13 cellular contexts compared by ENCODE assay signal in the genomic region with DNA sequence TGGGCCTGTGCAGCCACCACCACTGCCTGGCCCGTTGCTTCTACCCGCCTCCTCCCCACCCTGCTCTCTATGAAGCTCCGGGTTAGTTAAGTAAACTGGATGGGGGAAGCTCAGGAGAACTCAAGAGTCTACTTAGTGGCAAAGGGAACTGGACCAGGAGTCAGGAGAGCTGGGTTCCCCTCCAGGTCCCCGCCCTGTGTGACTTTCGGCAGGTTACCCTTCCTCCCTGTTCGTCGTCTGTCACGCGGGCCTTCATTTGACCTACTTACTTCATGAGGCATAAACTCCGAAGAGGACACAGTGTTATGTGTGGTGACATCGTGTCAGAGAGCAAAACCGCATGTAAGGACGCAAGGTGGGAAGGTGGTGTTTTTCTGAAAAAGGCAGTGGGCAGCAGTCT.
DNase-seq lines count a peak whose midpoint lies in the region; ATAC-seq, FAIRE-seq and TF ChIP-seq lines count a peak whose summit lies in the region.
"Had no signal": no experiment of that assay in that cellular context is flagged by ENCODE, and none has a peak within 500 bp of the region (broad histone marks: within the 10 kb centered on the region; RNA-seq: fewer than 3 reads in every experiment).

No MANE protein-coding gene starts in this region.

- no peak overlapping the region for H2BK5ac ChIP-seq in neuronal stem cell (ENCODE audit: low read length)

- no peak for TF ChIP-seq CTCF in left ventricle myocardium inferior (IDR thresholded peaks at IDR 0.05; ENCODE audit: borderline replicate concordance)

- no peaks in the 10 kb centered on the region for H3K27me3 ChIP-seq in left ventricle myocardium inferior (ENCODE audit: low read depth)
- H3K27me3 ChIP-seq in neuronal stem cell (ENCODE audit: control insufficient read depth in 3 of 3, insufficient read depth in 3 of 3, low read depth in 1 of 3, low read length in 3 of 3), result no peaks in the 10 kb centered on the region
- H3K27me3 ChIP-seq: BLaER1 had no signal

- no peaks in the 10 kb centered on the region for H3K79me1 ChIP-seq in neuronal stem cell (ENCODE audit: low read depth, low read length)

- H3K4me3 ChIP-seq in left ventricle myocardium inferior (no peak overlapping the region), neuronal stem cell (ENCODE audit: low read length in 2 of 2) (no peak overlapping the region)
- H3K4me3 ChIP-seq: BLaER1 had no signal

- H2AFZ ChIP-seq in neuronal stem cell (ENCODE audit: low read length), result no peak overlapping the region

- H3K4me1 ChIP-seq in left ventricle myocardium inferior, result peaks cover 60% of the 10 kb centered on the region
- peaks cover 2 to 8% of the 10 kb centered on the region in 2 donors for H3K4me1 ChIP-seq in neuronal stem cell (ENCODE audit: control insufficient read depth in 2 of 2, insufficient read depth in 1 of 2, low read depth in 1 of 2, low read length in 2 of 2)
- H3K4me1 ChIP-seq: Caco-2 had no signal

- intact Hi-C loops in left ventricle myocardium inferior (cut with micrococcal nuclease) (no loop called here), cardiac septum (cut with DNase I) (loop anchor here (5.0 kb wide), 1 partner anchor 76 kb away; a partner anchor contains a TSS)

- H4K91ac ChIP-seq in neuronal stem cell (ENCODE audit: low read depth, low read length, poor library complexity), result no peak overlapping the region

- FAIRE-seq in HTR-8/SVneo (lab: Jason Lieb, UNC), result no peak

- no peaks in the 10 kb centered on the region for H3K27me3 Mint-ChIP-seq in stimulated activated memory B cell treated with anti-CD40 and anti-IgM and Interleukin-4, amounts not matched to agents 10 μg/mL and 1 μg/mL and 100 μg/mL, for 72 hours
- H3K27me3 Mint-ChIP-seq: CD8-positive, alpha-beta memory T cell had no signal

- H3K9ac ChIP-seq in neuronal stem cell (ENCODE audit: low read depth, low read length, poor library complexity), result no peak overlapping the region
- H3K9ac ChIP-seq: BLaER1 had no signal

- H3K36me3 ChIP-seq in left ventricle myocardium inferior (peaks cover 56% of the 10 kb centered on the region), neuronal stem cell (replicated peaks in 1 of 2; ENCODE audit: control insufficient read depth in 2 of 2, insufficient read depth in 2 of 2, low read length in 2 of 2) (peaks cover 2 to 22% of the 10 kb centered on the region in 2 donors)

- no CpG with 5 or more reads among the region's 13 CpGs for WGBS in neuronal stem cell (ENCODE audit: extremely low coverage in 2 of 2, insufficient read length in 2 of 2, insufficient replicate concordance in 1 of 2), 2 donors

- H2AK5ac ChIP-seq in neuronal stem cell (ENCODE audit: low read depth, low read length), result no peak overlapping the region

- H2BK15ac ChIP-seq in neuronal stem cell (ENCODE audit: low read length), result no peak overlapping the region

- H3K4me1 Mint-ChIP-seq in stimulated activated memory B cell treated with anti-CD40 and anti-IgM and Interleukin-4, amounts not matched to agents 10 μg/mL and 1 μg/mL and 100 μg/mL, for 72 hours, result no peaks in the 10 kb centered on the region

- peak overlapping the region; percentile 44 for H3K18ac ChIP-seq in neuronal stem cell (ENCODE audit: low read length)

- no peak overlapping the region for H3K14ac ChIP-seq in neuronal stem cell (ENCODE audit: low read length)

- no peak overlapping the region for H2BK12ac ChIP-seq in neuronal stem cell (ENCODE audit: low read length)

- peaks cover 32% of the 10 kb centered on the region for H3K36me3 Mint-ChIP-seq in stimulated activated memory B cell treated with anti-CD40 and anti-IgM and Interleukin-4, amounts not matched to agents 10 μg/mL and 1 μg/mL and 100 μg/mL, for 72 hours

- H3K4me2 ChIP-seq in neuronal stem cell (ENCODE audit: insufficient read depth, low read length, poor library complexity, severe bottlenecking), result no peak overlapping the region
- H3K4me2 ChIP-seq: BLaER1 had no signal

- H3K27ac ChIP-seq in left ventricle myocardium inferior (replicated peaks) (peak overlapping the region; percentile 72), neuronal stem cell (replicated peaks; ENCODE audit: low read length) (no peak overlapping the region)
- H3K27ac ChIP-seq: BLaER1 had no signal

- no peak overlapping the region for H3K4me3 Mint-ChIP-seq in stimulated activated memory B cell treated with anti-CD40 and anti-IgM and Interleukin-4, amounts not matched to agents 10 μg/mL and 1 μg/mL and 100 μg/mL, for 72 hours
- H3K4me3 Mint-ChIP-seq: CD8-positive, alpha-beta memory T cell had no signal

- no peak overlapping the region for H3K4ac ChIP-seq in neuronal stem cell (ENCODE audit: low read length)

- H3K9me3 ChIP-seq in left ventricle myocardium inferior (replicated peaks) (no peaks in the 10 kb centered on the region), neuronal stem cell (replicated peaks in 1 of 2; ENCODE audit: control insufficient read depth in 2 of 2, insufficient read depth in 1 of 2, low read depth in 1 of 2, low read length in 2 of 2) (no peaks in the 10 kb centered on the region)
- H3K9me3 ChIP-seq: BLaER1, Caco-2 had no signal

- H3K23ac ChIP-seq in neuronal stem cell (ENCODE audit: low read depth, low read length, poor library complexity), result no peak overlapping the region

- H3K9me3 Mint-ChIP-seq in stimulated activated memory B cell treated with anti-CD40 and anti-IgM and Interleukin-4, amounts not matched to agents 10 μg/mL and 1 μg/mL and 100 μg/mL, for 72 hours, result no peaks in the 10 kb centered on the region
- H3K9me3 Mint-ChIP-seq: CD8-positive, alpha-beta memory T cell had no signal

- peak overlapping the region; percentile 46 for H3K27ac Mint-ChIP-seq in stimulated activated memory B cell treated with anti-CD40 and anti-IgM and Interleukin-4, amounts not matched to agents 10 μg/mL and 1 μg/mL and 100 μg/mL, for 72 hours

- DNase-seq in left ventricle myocardium inferior (no peak), cardiac septum (ENCODE audit: low spot score) (no peak), neuronal stem cell (ENCODE audit: low spot score) (no peak), globus pallidus (ENCODE audit: low spot score) (no peak), nucleus accumbens (lab: John Stamatoyannopoulos, UW) (no peak), HTR-8/SVneo (ENCODE audit: insufficient read length, low spot score) (no peak)
- DNase-seq: 8988T; AML-193; Caco-2; CD8-positive, alpha-beta memory T cell had no signal

- H2BK120ac ChIP-seq in neuronal stem cell (ENCODE audit: low read depth, low read length), result no peak overlapping the region

- ATAC-seq in stimulated activated memory B cell treated with anti-CD40 and anti-IgM and Interleukin-4, amounts not matched to agents 10 μg/mL and 1 μg/mL and 100 μg/mL, for 72 hours, result no peak
- no peak for ATAC-seq in GM21515 (IDR thresholded peaks at IDR 0.05; ENCODE audit: unreplicated experiment)

- H4K8ac ChIP-seq in neuronal stem cell (ENCODE audit: low read depth, low read length), result no peak overlapping the region
